21 cellular contexts compared by ENCODE assay signal in genomic region chr17:4057731-4058130, GRCh38.
DNase-seq lines count a peak whose midpoint lies in the region; ATAC-seq and TF ChIP-seq lines count a peak whose summit lies in the region.
"Had no signal": no experiment of that assay in that cellular context is flagged by ENCODE, and none has a peak within 500 bp of the region (broad histone marks: within the 10 kb centered on the region; RNA-seq: fewer than 3 reads in every experiment).

No MANE protein-coding gene starts in this region.

- no peaks in the 10 kb centered on the region for H3K9me3 Mint-ChIP-seq in activated naive CD8-positive, alpha-beta T cell (ENCODE audit: low read depth)
- no peaks in the 10 kb centered on the region for H3K9me3 Mint-ChIP-seq in activated naive CD8-positive, alpha-beta T cell treated with anti-CD3 and anti-CD28 coated beads, Interleukin-2, amount 50 U/mL, for 24 hours
- H3K9me3 Mint-ChIP-seq: CD14-positive monocyte; CD4-positive, alpha-beta memory T cell; CD4-positive, CD25-positive, alpha-beta regulatory T cell; CD8-positive, alpha-beta memory T cell had no signal

- H2BK120ac ChIP-seq in IMR-90 (ENCODE audit: low read depth, low read length) = no peak overlapping the region

- no peaks in the 10 kb centered on the region for H3K27me3 Mint-ChIP-seq in activated naive CD8-positive, alpha-beta T cell
- H3K27me3 Mint-ChIP-seq in activated naive CD8-positive, alpha-beta T cell treated with anti-CD3 and anti-CD28 coated beads, Interleukin-2, amount 50 U/mL, for 24 hours = no peaks in the 10 kb centered on the region
- H3K27me3 Mint-ChIP-seq: B cell; CD4-positive, alpha-beta memory T cell; CD4-positive, CD25-positive, alpha-beta regulatory T cell had no signal

- H3K9ac ChIP-seq in IMR-90 (ENCODE audit: low read depth, low read length) = no peak overlapping the region

- no peak overlapping the region for H2AK5ac ChIP-seq in IMR-90 (ENCODE audit: low read depth, low read length)

- intact Hi-C loops in IMR-90 (cut with micrococcal nuclease) (no loop called here), ovary (cut with DNase I) (no loop called here)

- H2BK5ac ChIP-seq in IMR-90 (ENCODE audit: low read depth, low read length, poor library complexity, severe bottlenecking) = no peak overlapping the region

- H3K27ac ChIP-seq in IMR-90 (ENCODE audit: insufficient read depth, low read length) (no peak overlapping the region), ovary (no peak overlapping the region)
- H3K27ac ChIP-seq: 22Rv1, A549 had no signal

- H3K36me3 ChIP-seq in IMR-90 (ENCODE audit: control insufficient read depth, insufficient read depth, low read length) (peaks cover 60% of the 10 kb centered on the region), ovary (no peaks in the 10 kb centered on the region)

- dilution Hi-C loops in IMR-90 (cut with HindIII; ENCODE audit: low sequenced_read_pairs, unreplicated experiment) = no loop called here

- TF ChIP-seq EP300 in ovary (IDR thresholded peaks at IDR 0.05) = no peak

- POLR2A ChIA-PET in IMR-90 (lab: Charles Lee; ENCODE audit: unreplicated experiment) = no interaction called here

- peaks cover 10% of the 10 kb centered on the region for H3K4me1 Mint-ChIP-seq in activated naive CD8-positive, alpha-beta T cell (ENCODE audit: low read depth)
- peaks cover 13% of the 10 kb centered on the region for H3K4me1 Mint-ChIP-seq in activated naive CD8-positive, alpha-beta T cell treated with anti-CD3 and anti-CD28 coated beads, Interleukin-2, amount 50 U/mL, for 24 hours
- H3K4me1 Mint-ChIP-seq: B cell; CD14-positive monocyte; CD4-positive, alpha-beta memory T cell; CD8-positive, alpha-beta memory T cell had no signal

- TF ChIP-seq RAD21 in IMR-90 (IDR thresholded peaks at IDR 0.05; ENCODE audit: low read length) = no peak

- H3K4me3 ChIP-seq in IMR-90 (ENCODE audit: insufficient read depth, low read depth, low read length) (no peak overlapping the region), ovary (no peak overlapping the region)
- H3K4me3 ChIP-seq: A549, GM12878 had no signal

- no peak overlapping the region for H4K8ac ChIP-seq in IMR-90 (ENCODE audit: low read depth in 2 of 2, low read length in 2 of 2)

- no CpG with 5 or more reads among the region's 9 CpGs for WGBS in IMR-90 (ENCODE audit: extremely low coverage in 2 of 2, insufficient read length in 1 of 2), 2 experiments
- 87 to 96% (median 92%) methylated on average over 9 of the region's 9 CpGs for WGBS in ovary, 3 donors

- H2BK15ac ChIP-seq in IMR-90 (ENCODE audit: low read depth, low read length) = no peak overlapping the region

- no peak overlapping the region for H4K91ac ChIP-seq in IMR-90 (ENCODE audit: insufficient read depth, low read depth, low read length)

- H3K23ac ChIP-seq in IMR-90 (ENCODE audit: low read depth, low read length) = no peak overlapping the region

- peak overlapping the region; percentile 7 for H3K27ac Mint-ChIP-seq in activated naive CD8-positive, alpha-beta T cell
- H3K27ac Mint-ChIP-seq in activated naive CD8-positive, alpha-beta T cell treated with anti-CD3 and anti-CD28 coated beads, Interleukin-2, amount 50 U/mL, for 24 hours = no peak overlapping the region
- H3K27ac Mint-ChIP-seq: B cell; CD4-positive, CD25-positive, alpha-beta regulatory T cell had no signal

- no peak overlapping the region for H2AFZ ChIP-seq in IMR-90 (replicated peaks; ENCODE audit: low read length, poor library complexity)

- no peak overlapping the region for H3K56ac ChIP-seq in IMR-90 (ENCODE audit: extremely low read depth, insufficient read depth, low read length)

- TF ChIP-seq POLR2A in IMR-90 (IDR thresholded peaks at IDR 0.05; ENCODE audit: low read depth, low read length) (no peak), ovary (IDR thresholded peaks at IDR 0.05) (no peak)

- H3K4me1 ChIP-seq in IMR-90 (ENCODE audit: control insufficient read depth, insufficient read depth, low read length) (no peaks in the 10 kb centered on the region), ovary (ENCODE audit: insufficient read depth) (no peaks in the 10 kb centered on the region)
- H3K4me1 ChIP-seq: A549 had no signal

- H4K20me1 ChIP-seq in IMR-90 (ENCODE audit: insufficient read depth, low read length) = peaks cover 6% of the 10 kb centered on the region

- CTCF ChIA-PET in IMR-90 (lab: Yijun Ruan, JAX) = no interaction called here

- no peak overlapping the region for H4K5ac ChIP-seq in IMR-90 (ENCODE audit: low read depth, low read length)

- H3K9me1 ChIP-seq in IMR-90 (ENCODE audit: insufficient read depth, low read length) = peaks cover 18% of the 10 kb centered on the region

- no peak overlapping the region for H3K18ac ChIP-seq in IMR-90 (ENCODE audit: low read depth, low read length)

- no peaks in the 10 kb centered on the region for H3K9me3 ChIP-seq in IMR-90 (ENCODE audit: control insufficient read depth, insufficient read depth, low read length)
- H3K9me3 ChIP-seq in ovary = no peaks in the 10 kb centered on the region
- H3K9me3 ChIP-seq: A549 had no signal

- BruUV-seq in IMR-90 (replicated peaks; lab: Mats Ljungman, UMichigan) = no TSS peak

- peaks cover 11 to 43% of the 10 kb centered on the region in 2 experiments; a peak in 2 of 4 replicates for H3K79me1 ChIP-seq in IMR-90 (ENCODE audit: low read depth in 1 of 2, low read length in 2 of 2)

- no peak for DNase-seq in activated naive CD8-positive, alpha-beta T cell treated with anti-CD3 and anti-CD28 coated beads, Interleukin-2, amount 50 U/mL, for 24 hours
- DNase-seq in IMR-90 (no peak), NCI-H2029 (lab: John Stamatoyannopoulos, UW) (no peak), ovary (no peak)
- DNase-seq: AML-193; C1 segment of cervical spinal cord; CD4-positive, alpha-beta memory T cell; CD4-positive, CD25-positive, alpha-beta regulatory T cell; CD8-positive, alpha-beta memory T cell; COR-L47; DMS 273 treated with DMSO at 0.1 percent for 48 hours; DMS153; DMS53; DND-41; EL had no signal

- TF ChIP-seq CTCF in IMR-90 (conservative IDR thresholded peaks at IDR 0.05; ENCODE audit: low read depth, low read length) = no peak
- no peak for TF ChIP-seq CTCF in ovary (IDR thresholded peaks at IDR 0.05)

- H3K4me3 Mint-ChIP-seq in activated naive CD8-positive, alpha-beta T cell = no peak overlapping the region
- no peak overlapping the region for H3K4me3 Mint-ChIP-seq in activated naive CD8-positive, alpha-beta T cell treated with anti-CD3 and anti-CD28 coated beads, Interleukin-2, amount 50 U/mL, for 24 hours
- H3K4me3 Mint-ChIP-seq: B cell; CD14-positive monocyte; CD4-positive, alpha-beta memory T cell; CD4-positive, CD25-positive, alpha-beta regulatory T cell; CD8-positive, alpha-beta memory T cell had no signal

- peaks cover 22% of the 10 kb centered on the region for H3K36me3 Mint-ChIP-seq in activated naive CD8-positive, alpha-beta T cell
- peaks cover 35% of the 10 kb centered on the region for H3K36me3 Mint-ChIP-seq in activated naive CD8-positive, alpha-beta T cell treated with anti-CD3 and anti-CD28 coated beads, Interleukin-2, amount 50 U/mL, for 24 hours (ENCODE audit: low read depth)

- no peak overlapping the region for H3K4me2 ChIP-seq in IMR-90 (ENCODE audit: low read depth, low read length)
- H3K4me2 ChIP-seq: A549 had no signal

- in situ Hi-C loops in IMR-90 (cut with MboI; ENCODE audit: low sequenced_read_pairs) = no loop called here

- H3K14ac ChIP-seq in IMR-90 (replicated peaks; ENCODE audit: low read depth, low read length) = no peak overlapping the region

- no peak overlapping the region for H3K4ac ChIP-seq in IMR-90 (ENCODE audit: low read depth, low read length)

- H2AK9ac ChIP-seq in IMR-90 (replicated peaks; ENCODE audit: low read depth, low read length, poor library complexity) = no peak overlapping the region

- H3K27me3 ChIP-seq in IMR-90 (ENCODE audit: control insufficient read depth, insufficient read depth, low read length) = no peaks in the 10 kb centered on the region
- H3K27me3 ChIP-seq in ovary = no peaks in the 10 kb centered on the region

- no peak overlapping the region for H2BK20ac ChIP-seq in IMR-90 (ENCODE audit: low read depth, low read length)

- ATAC-seq in activated naive CD8-positive, alpha-beta T cell treated with anti-CD3 and anti-CD28 coated beads, Interleukin-2, amount 50 U/mL, for 24 hours = no peak
- ATAC-seq in IMR-90 (ENCODE audit: low read depth) = no peak
- ATAC-seq: A549, GM12878 had no signal

TF ChIP-seq in IMR-90, 13 proteins besides CTCF, POLR2A, EP300 and RAD21:
- TF ChIP-seq MAZ (IDR thresholded peaks at IDR 0.05; ENCODE audit: borderline replicate concordance, low read depth, low read length) = no peak
- TF ChIP-seq CEBPB (IDR thresholded peaks at IDR 0.05; ENCODE audit: low read depth, low read length) = 0 out of 2 replicates have a peak, but pooled peaks have one; percentile 11
